ENCODE assay signal across 20 cellular contexts in the genomic region with DNA sequence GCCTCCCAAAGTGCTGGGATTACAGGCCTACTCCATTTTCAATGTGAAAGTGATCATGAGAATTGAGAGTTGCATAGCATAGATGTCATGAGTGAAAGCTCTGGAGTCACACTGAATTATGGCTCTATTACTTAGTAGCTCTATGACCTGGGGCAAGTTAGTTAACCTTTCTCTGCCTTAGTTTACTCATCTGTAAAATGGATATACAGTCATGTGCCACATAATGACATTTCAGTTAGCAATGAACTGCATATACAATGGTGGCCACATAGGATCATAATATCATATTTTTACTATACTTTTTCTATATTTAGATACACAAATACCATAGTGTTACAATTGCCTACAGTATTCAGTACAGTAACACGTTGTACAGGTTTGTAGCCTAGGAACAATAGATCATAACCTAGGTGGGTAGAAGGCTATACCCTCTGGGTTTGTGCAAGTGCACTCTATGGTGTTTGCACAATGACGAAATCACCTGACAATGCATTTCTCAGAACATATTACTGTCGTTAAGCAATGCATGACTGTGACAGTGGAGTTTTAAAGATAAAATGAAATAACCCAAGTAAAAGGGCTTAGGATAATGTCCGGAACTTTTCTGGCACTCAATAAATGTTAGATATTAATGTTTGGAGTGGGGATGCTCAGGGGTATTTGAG. TPM values are rescaled to one million over a fixed set of nuclear protein-coding genes. Genes with fewer than 3 reads are reported as not detected.
A peak's percentile ranks its signal among the peaks of the same experiment; 100 is the strongest.
DNase-seq lines count a peak whose midpoint lies in the region; ATAC-seq, FAIRE-seq and TF ChIP-seq lines count a peak whose summit lies in the region.
"Had no signal": no experiment of that assay in that cellular context is flagged by ENCODE, and none has a peak within 500 bp of the region (broad histone marks: within the 10 kb centered on the region; RNA-seq: fewer than 3 reads in every experiment).

No MANE protein-coding gene starts in this region.

- TF ChIP-seq CTCF in A549 (IDR thresholded peaks at IDR 0.05) (no peak), LNCaP clone FGC (IDR thresholded peaks at IDR 0.05; ENCODE audit: control insufficient read depth, extremely low read depth, insufficient read depth) (no peak), colonic mucosa (IDR thresholded peaks at IDR 0.05) (no peak), lower lobe of right lung (IDR thresholded peaks at IDR 0.05) (no peak), thyroid gland (IDR thresholded peaks at IDR 0.05) (no peak)

- CTCF ChIA-PET in A549 (lab: Yijun Ruan, JAX), result interaction anchor here (0.6 to 1.1 kb wide), 2 partner anchors 58 to 994 kb away, joined by 3 read pairs; no protein-coding TSS in a partner anchor

- no peaks in the 10 kb centered on the region for H3K9me3 ChIP-seq in A549
- H3K9me3 ChIP-seq in colonic mucosa, result no peaks in the 10 kb centered on the region
- no peaks in the 10 kb centered on the region for H3K9me3 ChIP-seq in lower lobe of right lung
- no peaks in the 10 kb centered on the region for H3K9me3 ChIP-seq in right cardiac atrium (ENCODE audit: control insufficient read depth, low read length)
- H3K9me3 ChIP-seq in thyroid gland, result no peaks in the 10 kb centered on the region
- H3K9me3 ChIP-seq: tibial artery had no signal

- ATAC-seq in A549, result peak in 1 of 2 experiments; percentile 37; a peak in 1 of 6 replicates
- ATAC-seq in lower lobe of right lung, result peak; percentile 73 to 80
- ATAC-seq in SK-N-SH treated with all-trans-retinoic acid at 6 μM for 48 hours, result no peak
- ATAC-seq in right cardiac atrium, result no peak
- ATAC-seq in GM21737 (IDR thresholded peaks at IDR 0.05; ENCODE audit: unreplicated experiment), result no peak
- ATAC-seq: stimulated activated naive CD8-positive, alpha-beta T cell treated with anti-CD3 and anti-CD28 coated beads, Interleukin-15, Interleukin-2, amounts not matched to agents 100 U/mL and 50 U/mL, for 24 hours had no signal

- TF ChIP-seq POLR2A in A549 (IDR thresholded peaks at IDR 0.05; ENCODE audit: low read length), result no peak
- TF ChIP-seq POLR2A in thyroid gland (IDR thresholded peaks at IDR 0.05), result no peak

- H3K27ac ChIP-seq in A549, result peak overlapping the region; percentile 27 to 38; a peak in 2 of 6 replicates
- peak overlapping the region; percentile 13 for H3K27ac ChIP-seq in colonic mucosa
- H3K27ac ChIP-seq in lower lobe of right lung, result no peak overlapping the region
- H3K27ac ChIP-seq in right cardiac atrium (ENCODE audit: low read length), result no peak overlapping the region
- no peak overlapping the region for H3K27ac ChIP-seq in thyroid gland
- H3K27ac ChIP-seq: GM23248, tibial artery had no signal

- H3K36me3 ChIP-seq in colonic mucosa (no peaks in the 10 kb centered on the region), lower lobe of right lung (peaks cover 89% of the 10 kb centered on the region), thyroid gland (peaks cover 40 to 52% of the 10 kb centered on the region in 2 donors)

- peak overlapping the region in 1 of 2 donors; percentile 38 for H3K9ac ChIP-seq in colonic mucosa (ENCODE audit: low read depth in 2 of 2, low read length in 2 of 2)
- H3K9ac ChIP-seq: GM23248 had no signal

- intact Hi-C loops in colonic mucosa (cut with DNase I) (no loop called here), lower lobe of right lung (cut with DNase I) (no loop called here), right cardiac atrium (cut with DNase I) (no loop called here), thyroid gland (cut with DNase I) (no loop called here)

- 59% methylated on average over 4 of the region's 4 CpGs for WGBS in A549 (ENCODE audit: missing lambda C conversion rate)
- 87% methylated on average over 4 of the region's 4 CpGs for WGBS in right cardiac atrium
- 93 to 96% methylated on average over 4 of the region's 4 CpGs for WGBS in thyroid gland, 2 donors

- H3K4me1 ChIP-seq in A549, result peaks cover 10% of the 10 kb centered on the region; the same call in 2 of the 3 replicates
- no peaks in the 10 kb centered on the region for H3K4me1 ChIP-seq in colonic mucosa
- H3K4me1 ChIP-seq in lower lobe of right lung, result no peaks in the 10 kb centered on the region
- H3K4me1 ChIP-seq in right cardiac atrium (ENCODE audit: control insufficient read depth, insufficient read depth, low read length), result no peaks in the 10 kb centered on the region
- H3K4me1 ChIP-seq in thyroid gland, result no peaks in the 10 kb centered on the region
- H3K4me1 ChIP-seq: tibial artery had no signal

- H3K27me3 ChIP-seq in colonic mucosa, result no peaks in the 10 kb centered on the region
- no peaks in the 10 kb centered on the region for H3K27me3 ChIP-seq in lower lobe of right lung (ENCODE audit: low read depth)
- H3K27me3 ChIP-seq in right cardiac atrium (ENCODE audit: control insufficient read depth, insufficient read depth), result no peaks in the 10 kb centered on the region
- H3K27me3 ChIP-seq in thyroid gland, result no peaks in the 10 kb centered on the region
- H3K27me3 ChIP-seq: tibial artery had no signal

- H3K4me3 ChIP-seq in A549 (no peak overlapping the region), LNCaP clone FGC (ENCODE audit: low read depth, low read length) (no peak overlapping the region), colonic mucosa (no peak overlapping the region), lower lobe of right lung (no peak overlapping the region), right cardiac atrium (ENCODE audit: low read length) (no peak overlapping the region), thyroid gland (replicated peaks in 1 of 3) (no peak overlapping the region)
- H3K4me3 ChIP-seq: GM23248, smooth muscle cell, tibial artery had no signal

- no peak for TF ChIP-seq EP300 in A549 (IDR thresholded peaks at IDR 0.05)

- DNase-seq in A549 (ENCODE audit: low read depth in 1 of 2, low spot score in 1 of 2) (peak in 1 of 2 experiments; percentile 15), LNCaP clone FGC (ENCODE audit: low read depth) (peak; percentile 13), colonic mucosa (peak; percentile 25), lower lobe of right lung (no peak), right cardiac atrium (no peak), thyroid gland (no peak)
- DNase-seq: activated CD4-positive, alpha-beta T cell treated with anti-CD3 and anti-CD28 coated beads for 1 hour; anterior cingulate cortex; C1 segment of cervical spinal cord; caudate nucleus; GM23248; hippocampal formation; NCI-H774; stimulated activated CD4-positive, alpha-beta T cell treated with anti-CD3 and anti-CD28 coated beads, Interleukin-4, amount 100 ng/mL, for 24 hours; stimulated activated naive CD8-positive, alpha-beta T cell treated with anti-CD3 and anti-CD28 coated beads, Interleukin-15, Interleukin-2, amounts not matched to agents 100 U/mL and 50 U/mL, for 24 hours; tibial artery had no signal

- TF ChIP-seq RAD21 in A549 (conservative IDR thresholded peaks at IDR 0.05 in 1 of 2, IDR thresholded peaks at IDR 0.05 in 1 of 2), result no peak

- no peak overlapping the region for H3K4me2 ChIP-seq in A549
- H3K4me2 ChIP-seq: smooth muscle cell had no signal

- no peak for FAIRE-seq in A549 (lab: Jason Lieb, UNC)
- FAIRE-seq: frontal cortex had no signal

- POLR2A ChIA-PET in A549 (lab: Yijun Ruan, JAX), result interaction anchor here (0.7 kb wide), 1 partner anchor 24 kb away, joined by 3 read pairs; no protein-coding TSS in a partner anchor

TF ChIP-seq in A549, 52 proteins besides CTCF, POLR2A, EP300 and RAD21:
- TF ChIP-seq RFX5 (IDR thresholded peaks at IDR 0.05), result no peak
- peak in 1 of 2 experiments; percentile 30; a peak in 1 of 4 replicates for TF ChIP-seq CEBPB (IDR thresholded peaks at IDR 0.05)
- TF ChIP-seq FOSL2 (IDR thresholded peaks at IDR 0.05), result no peak
- no peak for TF ChIP-seq FOSL2 (CRISPR knock-in tag; IDR thresholded peaks at IDR 0.05)
- TF ChIP-seq MAFK (IDR thresholded peaks at IDR 0.05; ENCODE audit: partially characterized antibody), result peak; percentile 72
- TF ChIP-seq EHMT2 (IDR thresholded peaks at IDR 0.05; ENCODE audit: low read depth), result no peak
TF ChIP-seq in A549: peak in this region for 2.

RNA-seq across cellular contexts. Expression of gene ZFYVE26, which starts 53.1 kb away (rescaled TPM):
- polyA plus RNA-seq in A549 (2011; rRNA removed), result 11.3 and 14.1 TPM in 2 replicates
- polyA plus RNA-seq in A549 (2012; cell fraction: cytosol; rRNA removed), result 3.7 and 4.4 TPM in 2 replicates
- polyA plus RNA-seq in A549 (2012; cell fraction: nucleus; rRNA removed), result 8.6 and 8.7 TPM in 2 replicates
- 3.9 to 4.5 TPM (median 4.5 TPM) in 3 replicates for polyA plus RNA-seq in A549 (2017; fragmentation: RNase III; extraction: RNeasy Plus Mini Kit Qiagen cat#74134 plus additional on column Dnase treatment)
- 33.6 and 37.7 TPM in 2 replicates for polyA minus RNA-seq in A549 (2011; rRNA and poly(A)+ RNA removed)
- 10 to 100 TPM; 19.1 to 19.2 TPM for total RNA-seq in colonic mucosa
- total RNA-seq in lower lobe of right lung, result 56.7 TPM
- total RNA-seq in right cardiac atrium, result 10 to 100 TPM; 13.3 to 17.0 (median 14.6) TPM
- 5.2 TPM for polyA plus RNA-seq in right cardiac atrium
- total RNA-seq in thyroid gland, result 10 to 100 TPM; 21.5 to 49.7 (median 37.1) TPM

RNA-seq across cellular contexts. Expression of gene RAD51B, which starts 56.3 kb away (rescaled TPM):
- 10.8 and 12.8 TPM in 2 replicates for polyA plus RNA-seq in A549 (2011; rRNA removed)
- 3.0 and 3.4 TPM in 2 replicates for polyA plus RNA-seq in A549 (2012; cell fraction: cytosol; rRNA removed)
- polyA plus RNA-seq in A549 (2012; cell fraction: nucleus; rRNA removed), result 1.8 and 2.8 TPM in 2 replicates
- polyA plus RNA-seq in A549 (2017; fragmentation: RNase III; extraction: RNeasy Plus Mini Kit Qiagen cat#74134 plus additional on column Dnase treatment), result 6.6 to 8.0 TPM (median 7.2 TPM) in 3 replicates
- 25.4 and 31.8 TPM in 2 replicates for polyA minus RNA-seq in A549 (2011; rRNA and poly(A)+ RNA removed)
- 10 to 100 TPM; 12.7 to 22.0 TPM for total RNA-seq in colonic mucosa
- total RNA-seq in lower lobe of right lung, result 22.2 TPM
- total RNA-seq in right cardiac atrium, result 1 to 10 TPM; 3.3 to 5.3 (median 4.1) TPM
- polyA plus RNA-seq in right cardiac atrium, result 0.88 TPM
- 10 to 100 TPM; 14.0 to 16.4 (median 14.8) TPM for total RNA-seq in thyroid gland

Comparison
In these comparisons a context has a peak if more than half of its experiments do, and no peak if none do; other contexts are left out.
1. ATAC-seq: peak in lower lobe of right lung (2 of 2); none in SK-N-SH treated with all-trans-retinoic acid at 6 μM for 48 hours (single experiment), right cardiac atrium (0 of 2) and GM21737 (single experiment).
2. DNase-seq: peak in LNCaP clone FGC (single experiment) and colonic mucosa (single experiment); none in lower lobe of right lung (single experiment), right cardiac atrium (0 of 3) and thyroid gland (0 of 2).
3. H3K27ac ChIP-seq: peak in A549 (2 of 2) and colonic mucosa (single experiment); none in lower lobe of right lung (single experiment), right cardiac atrium (single experiment) and thyroid gland (0 of 3).